20 cellular contexts compared by ENCODE assay signal in genomic region chr7:100348805-100349204, GRCh38. TPM values are rescaled to one million over a fixed set of nuclear protein-coding genes. Genes with fewer than 3 reads are reported as not detected.
"Had no signal": no experiment of that assay in that cellular context is flagged by ENCODE, and none has a peak within 500 bp of the region (broad histone marks: within the 10 kb centered on the region; RNA-seq: fewer than 3 reads in every experiment).

No MANE protein-coding gene starts in this region.

- H3K4me3 ChIP-seq: colonic mucosa, pancreas, right lobe of liver, stomach, thoracic aorta, upper lobe of right lung had no signal

- H3K4me3 Mint-ChIP-seq: activated CD4-positive, alpha-beta T cell treated with anti-CD3 and anti-CD28 coated beads, Interleukin-2, amount 10 ng/mL, durations not matched to agents 24 days and 14 days; activated T-helper 17 cell treated with anti-CD3 and anti-CD28 coated beads, Interleukin-2, amount 50 U/mL, for 72 hours; stimulated activated effector memory CD8-positive, alpha-beta T cell treated with anti-CD3 and anti-CD28 coated beads, Interleukin-12 subunit alpha, Interleukin-12 subunit beta, amount 100 ng/mL, for 72 hours had no signal

- H3K27me3 ChIP-seq: brain microvascular endothelial cell, colonic mucosa, pancreas, right lobe of liver, stomach, upper lobe of right lung had no signal

- H3K4me1 ChIP-seq: colonic mucosa had no signal

- H3K9me3 Mint-ChIP-seq: activated CD4-positive, alpha-beta T cell treated with anti-CD3 and anti-CD28 coated beads, Interleukin-2, amount 10 ng/mL, durations not matched to agents 24 days and 14 days; activated T-helper 17 cell treated with anti-CD3 and anti-CD28 coated beads, Interleukin-2, amount 50 U/mL, for 72 hours; stimulated activated effector memory CD8-positive, alpha-beta T cell treated with anti-CD3 and anti-CD28 coated beads, Interleukin-12 subunit alpha, Interleukin-12 subunit beta, amount 100 ng/mL, for 72 hours had no signal

- H3K27ac Mint-ChIP-seq: activated CD4-positive, alpha-beta T cell treated with anti-CD3 and anti-CD28 coated beads, Interleukin-2, amount 10 ng/mL, durations not matched to agents 24 days and 14 days; activated T-helper 17 cell treated with anti-CD3 and anti-CD28 coated beads, Interleukin-2, amount 50 U/mL, for 72 hours had no signal

- H3K27me3 Mint-ChIP-seq: activated T-helper 17 cell treated with anti-CD3 and anti-CD28 coated beads, Interleukin-2, amount 50 U/mL, for 72 hours had no signal

- H3K9me3 ChIP-seq: colonic mucosa, pancreas, right lobe of liver, stomach, thoracic aorta, upper lobe of right lung had no signal

- DNase-seq: activated CD4-positive, alpha-beta T cell treated with anti-CD3 and anti-CD28 coated beads, Interleukin-2, amount 10 ng/mL, durations not matched to agents 24 days and 14 days; aorta; brain microvascular endothelial cell; central memory CD4-positive, alpha-beta T cell; colonic mucosa; left ventricle myocardium superior; pancreas; right lobe of liver; stimulated activated CD4-positive, alpha-beta T cell treated with anti-CD3 and anti-CD28 coated beads, Interleukin-4, amount 100 ng/mL, for 24 hours; stomach; T-helper 1 cell; T1000; upper lobe of right lung had no signal

- H3K27ac ChIP-seq: brain microvascular endothelial cell, colonic mucosa, pancreas, right lobe of liver, stomach, thoracic aorta, upper lobe of right lung had no signal

- ATAC-seq: activated T-helper 17 cell treated with anti-CD3 and anti-CD28 coated beads, Interleukin-2, amount 50 U/mL, for 72 hours; left ventricle myocardium superior; pancreas; right lobe of liver; SK-N-SH treated with all-trans-retinoic acid at 6 μM for 48 hours; stimulated activated effector memory CD8-positive, alpha-beta T cell treated with anti-CD3 and anti-CD28 coated beads, Interleukin-12 subunit alpha, Interleukin-12 subunit beta, amount 100 ng/mL, for 72 hours; upper lobe of right lung had no signal

RNA-seq across cellular contexts. Expression of gene PILRA, which starts 24.5 kb away (rescaled TPM):
- total RNA-seq: kidney epithelial cell had no signal

RNA-seq across cellular contexts. Expression of gene SPDYE3, which starts 41.3 kb away (rescaled TPM):
- total RNA-seq: activated CD4-positive, alpha-beta T cell treated with anti-CD3 and anti-CD28 coated beads, Interleukin-2, amount 10 ng/mL, durations not matched to agents 24 days and 14 days; activated T-helper 17 cell treated with anti-CD3 and anti-CD28 coated beads, Interleukin-2, amount 50 U/mL, for 72 hours; aorta; colonic mucosa; frontal cortex; kidney epithelial cell; left ventricle myocardium superior; pancreas; pulmonary artery endothelial cell; right lobe of liver; stomach; thoracic aorta; upper lobe of right lung had no signal
- polyA plus RNA-seq: aorta, stomach had no signal
